Comparison of ENCODE assay signal across 18 cellular contexts in the genomic region with DNA sequence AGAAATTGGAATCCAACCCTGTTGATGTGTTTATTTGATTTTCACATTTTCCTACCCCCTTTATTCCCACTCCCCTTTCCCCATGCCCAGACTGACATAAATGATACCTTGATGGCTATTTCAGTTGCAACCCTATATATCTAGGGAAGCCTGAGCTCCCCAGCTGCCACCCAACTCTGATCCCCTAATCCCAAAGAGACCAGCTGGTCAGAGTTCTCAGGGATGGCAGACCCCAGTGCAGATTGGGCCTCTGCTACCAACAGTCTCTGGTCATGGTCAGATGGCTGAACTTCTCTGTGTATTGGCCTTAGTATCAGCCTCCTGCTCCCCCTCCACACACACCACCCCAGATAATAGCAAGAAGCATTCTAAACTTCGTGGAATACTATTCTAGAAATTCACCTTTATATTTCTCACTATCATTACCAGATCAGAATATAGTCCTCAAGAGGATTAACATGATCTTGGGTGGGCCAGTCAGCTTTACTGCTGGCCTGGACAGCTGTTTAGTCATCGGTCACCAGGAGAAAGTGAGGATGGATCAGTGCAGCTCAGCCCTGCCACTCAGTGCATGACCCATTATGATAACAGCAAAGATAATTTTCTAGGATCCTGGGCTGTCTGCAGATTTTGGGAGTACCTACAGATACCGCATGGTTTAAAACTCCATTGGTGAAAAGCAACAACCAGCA.
"Had no signal": no experiment of that assay in that cellular context is flagged by ENCODE, and none has a peak within 500 bp of the region (broad histone marks: within the 10 kb centered on the region; RNA-seq: fewer than 3 reads in every experiment).

No MANE protein-coding gene starts in this region.

- H3K27me3 ChIP-seq: gastrocnemius medialis, testis, upper lobe of right lung, vagina had no signal

- H3K27ac ChIP-seq: epithelial cell of prostate, esophagus muscularis mucosa, gastrocnemius medialis, heart right ventricle, testis, tibial nerve, upper lobe of right lung, vagina had no signal

- H3K4me3 ChIP-seq: esophagus muscularis mucosa, gastrocnemius medialis, heart right ventricle, testis, tibial nerve, upper lobe of right lung, vagina had no signal

- H3K9me3 ChIP-seq: esophagus muscularis mucosa, gastrocnemius medialis, heart right ventricle, testis, tibial nerve, upper lobe of right lung, vagina had no signal

- H3K36me3 ChIP-seq: esophagus muscularis mucosa, gastrocnemius medialis, heart right ventricle, tibial nerve, upper lobe of right lung, vagina had no signal

- H3K4me1 ChIP-seq: esophagus muscularis mucosa, gastrocnemius medialis, heart right ventricle, testis, tibial nerve, upper lobe of right lung, vagina had no signal

- DNase-seq: effector memory CD8-positive, alpha-beta T cell; gastrocnemius medialis; heart right ventricle; hypothalamus; kidney glomerular epithelial cell; mesendoderm; naive thymus-derived CD4-positive, alpha-beta T cell; right cardiac atrium; stimulated activated CD4-positive, alpha-beta T cell treated with anti-CD3 and anti-CD28 coated beads, Interleukin-1b, Interleukin-23, amount 100 ng/mL, for 48 hours; stimulated activated CD4-positive, alpha-beta T cell treated with anti-CD3 and anti-CD28 coated beads, Interleukin-4, amount 100 ng/mL, for 24 hours; stimulated activated naive CD8-positive, alpha-beta T cell treated with anti-CD3 and anti-CD28 coated beads, Interleukin-15, amount 100 ng/mL, for 72 hours; testis; upper lobe of right lung had no signal

- ATAC-seq: effector memory CD8-positive, alpha-beta T cell; gastrocnemius medialis; heart right ventricle; naive thymus-derived CD4-positive, alpha-beta T cell; right cardiac atrium; stimulated activated memory B cell treated with anti-CD40 and anti-IgM and Interleukin-4, amounts not matched to agents 10 μg/mL and 1 μg/mL and 100 μg/mL, for 72 hours; stimulated activated naive CD8-positive, alpha-beta T cell treated with anti-CD3 and anti-CD28 coated beads, Interleukin-15, amount 100 ng/mL, for 72 hours; upper lobe of right lung had no signal
